ENCODE assay signal across 8 cellular contexts in genomic region chr14:42642787-42643186, GRCh38.
"Had no signal": no experiment of that assay in that cellular context is flagged by ENCODE, and none has a peak within 500 bp of the region (broad histone marks: within the 10 kb centered on the region; RNA-seq: fewer than 3 reads in every experiment).

No MANE protein-coding gene starts in this region.

- FAIRE-seq: G401.6, GM12878, GM12891, GM12892, GM18507, GM19239 had no signal

- DNase-seq: GDM1, GF-D8 had no signal

- H3K4me3 ChIP-seq: GM12878 had no signal

- ATAC-seq: GM12878 had no signal
